Comparison of ENCODE assay signal across 8 cellular contexts in the genomic region with DNA sequence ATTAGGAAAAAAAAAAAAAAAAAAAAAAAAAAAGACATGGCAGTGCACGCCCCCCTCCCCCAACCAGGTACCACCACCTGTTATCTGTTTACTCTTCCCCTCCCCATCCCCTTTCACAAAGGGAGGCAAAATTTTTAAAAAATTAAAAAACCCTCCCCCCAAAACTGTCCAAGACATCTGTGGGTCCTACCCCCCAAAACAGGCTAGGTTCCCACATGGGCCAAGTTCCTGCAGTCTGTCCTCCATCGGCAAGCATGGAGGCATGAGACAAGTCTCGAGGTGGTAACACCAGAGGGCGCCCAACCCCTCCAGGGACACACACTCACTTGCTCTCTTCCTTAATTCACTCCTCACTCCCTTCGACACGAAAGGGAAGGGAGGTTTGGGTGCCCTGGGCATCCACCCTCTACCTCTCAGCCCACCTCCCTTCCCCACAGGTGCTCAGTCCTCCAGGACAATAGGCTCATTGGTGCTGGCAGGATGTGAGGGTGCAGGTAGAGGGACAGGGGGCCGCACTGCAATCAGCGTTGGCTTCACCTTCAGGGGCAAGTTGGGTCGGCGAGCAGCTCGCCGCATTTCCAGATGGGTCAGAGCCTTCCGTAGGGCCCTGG. TPM values are rescaled to one million over a fixed set of nuclear protein-coding genes. Genes with fewer than 3 reads are reported as not detected.
DNase-seq lines count a peak whose midpoint lies in the region; ATAC-seq and TF ChIP-seq lines count a peak whose summit lies in the region.

No MANE protein-coding gene starts in this region.

- DNase-seq in NCI-H146 (lab: John Stamatoyannopoulos, UW), result peak; percentile 58
- no peak for DNase-seq in NCI-H146 treated with DMSO at 0.1 percent for 48 hours (lab: John Stamatoyannopoulos, UW; ENCODE audit: unreplicated experiment)
- peak; percentile 39 for DNase-seq in NCI-H2171 (lab: John Stamatoyannopoulos, UW)
- DNase-seq in activated CD4-positive, CD25-positive, alpha-beta regulatory T cell treated with anti-CD3 and anti-CD28 coated beads, Interleukin-2, amount 50 U/mL, for 16 hours (ENCODE audit: low read depth, low spot score), result peak; percentile 55
- DNase-seq in cerebellar cortex (ENCODE audit: low spot score), result peak; percentile 79
- peak; percentile 62 for DNase-seq in stimulated activated CD8-positive, alpha-beta memory T cell treated with anti-CD3 and anti-CD28 coated beads, Interleukin-12 subunit alpha, Interleukin-12 subunit beta, amount 100 ng/mL, for 1 hour (ENCODE audit: low read depth)

- H3K4me3 ChIP-seq in liver (ENCODE audit: low read depth in 1 of 3, low read length in 3 of 3), result no peak overlapping the region

- ATAC-seq in GM21737 (IDR thresholded peaks at IDR 0.05; ENCODE audit: unreplicated experiment), result no peak

- TF ChIP-seq CTCF in liver (IDR thresholded peaks at IDR 0.05; ENCODE audit: low read depth, low read length, missing input control), result peak; percentile 38

- peak; percentile 69 to 79 for TF ChIP-seq RAD21 in liver (IDR thresholded peaks at IDR 0.05)

- no peaks in the 10 kb centered on the region for H3K27me3 ChIP-seq in liver (ENCODE audit: control insufficient read depth in 4 of 4, insufficient read depth in 4 of 4, low read length in 3 of 4)

- H3K4me1 ChIP-seq in liver (ENCODE audit: control insufficient read depth in 4 of 4, insufficient read depth in 4 of 4, low read length in 3 of 4), result peaks cover 3 to 31% (median 21%) of the 10 kb centered on the region in 4 donors

- WGBS in liver, result 66% methylated on average over 13 of the region's 13 CpGs

- no peak overlapping the region for H3K27ac ChIP-seq in liver (ENCODE audit: low read depth in 1 of 2, low read length in 2 of 2)

- H3K9me3 ChIP-seq in liver (ENCODE audit: control insufficient read depth in 4 of 4, low read length in 3 of 4), result no peaks in the 10 kb centered on the region

- peaks cover 18 to 43% (median 38%) of the 10 kb centered on the region in 4 donors for H3K36me3 ChIP-seq in liver (ENCODE audit: control insufficient read depth in 4 of 4, insufficient read depth in 3 of 4, low read depth in 1 of 4, low read length in 3 of 4)

- H3K9ac ChIP-seq in liver (ENCODE audit: low read depth in 1 of 2, low read length in 2 of 2), result no peak overlapping the region

TF ChIP-seq in liver, 16 proteins besides CTCF, POLR2A, EP300 and RAD21:
- TF ChIP-seq JUND (IDR thresholded peaks at IDR 0.05) (no peak), RXRA (IDR thresholded peaks at IDR 0.05) (peak in 1 of 2 donors; percentile 19)

RNA-seq across cellular contexts. Expression of a gene that starts 2.2 kb away (rescaled TPM):
- total RNA-seq in liver, result 10 to 100 TPM in 1 of 2 donors, 1 to 10 TPM in 1; 5.6 to 12.1 TPM
- polyA plus RNA-seq in liver, result 10 to 100 TPM; 15.2 to 15.8 TPM

RNA-seq across cellular contexts. Expression of a gene that starts 8.1 kb away (rescaled TPM):
- total RNA-seq in liver, result 10 to 100 TPM; 43.1 to 55.3 TPM
- 10 to 100 TPM in 1 of 2 donors, 1 to 10 TPM in 1; 4.4 to 21.4 TPM for polyA plus RNA-seq in liver

RNA-seq across cellular contexts. Expression of a gene that starts 19.0 kb away (rescaled TPM):
- total RNA-seq in liver, result 10 to 100 TPM in 1 of 2 donors, 1 to 10 TPM in 1; 6.0 to 17.2 TPM
- polyA plus RNA-seq in liver, result 10 to 100 TPM in 1 of 2 donors, 1 to 10 TPM in 1; 9.9 to 19.3 TPM

RNA-seq across cellular contexts. Expression of a gene that starts 19.5 kb away (rescaled TPM):
- total RNA-seq in liver, result 1 to 10 TPM in 1 of 2 donors, under 1 TPM in 1; 0.84 to 1.3 TPM
- polyA plus RNA-seq in liver, result 1 to 10 TPM in 1 of 2 donors, under 1 TPM in 1; 0.86 to 3.9 TPM

RNA-seq across cellular contexts. Expression of a gene that starts 19.8 kb away (rescaled TPM):
- total RNA-seq in liver, result 100 to 1,000 TPM; 373 to 640 TPM
- polyA plus RNA-seq in liver, result 100 to 1,000 TPM; 251 to 566 TPM
